13 cellular contexts compared by ENCODE assay signal in the genomic region with DNA sequence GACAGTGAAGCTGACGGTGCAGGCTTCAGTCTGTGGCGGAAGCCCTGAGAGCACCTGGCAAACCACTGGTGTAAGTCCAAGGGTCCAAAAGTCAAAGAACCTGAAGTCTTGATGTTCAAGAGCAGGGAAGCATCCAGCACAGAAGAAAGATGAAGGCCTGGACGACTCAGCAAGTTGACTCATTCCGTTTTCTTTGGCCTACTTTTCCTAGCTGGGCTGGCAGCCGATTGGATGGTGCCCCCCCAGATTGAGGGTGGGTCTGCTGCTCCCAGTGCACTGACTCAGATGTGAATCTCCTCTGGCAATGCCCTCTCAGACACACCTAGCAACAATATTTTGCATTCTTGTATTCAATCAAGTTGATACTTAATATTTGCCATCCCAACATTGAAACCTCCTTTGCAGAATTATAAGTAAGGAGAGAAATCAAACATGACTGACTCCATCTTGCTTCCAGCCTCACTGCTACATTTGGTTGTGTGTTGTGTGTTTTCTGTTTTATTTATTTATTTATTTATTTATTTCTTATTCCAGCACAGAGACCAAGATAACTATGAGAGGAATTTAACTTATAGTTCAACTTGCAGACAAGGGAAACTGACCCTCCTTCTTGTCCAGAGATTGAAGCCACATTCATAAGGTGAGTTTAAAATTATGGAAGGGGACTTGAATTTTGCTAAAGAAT. TPM values are rescaled to one million over a fixed set of nuclear protein-coding genes. Genes with fewer than 3 reads are reported as not detected.
DNase-seq lines count a peak whose midpoint lies in the region; TF ChIP-seq lines count a peak whose summit lies in the region.
"Had no signal": no experiment of that assay in that cellular context is flagged by ENCODE, and none has a peak within 500 bp of the region (broad histone marks: within the 10 kb centered on the region; RNA-seq: fewer than 3 reads in every experiment).

No MANE protein-coding gene starts in this region.

- POLR2A ChIA-PET in SK-N-SH (lab: Yijun Ruan, JAX) = no interaction called here

- H2AFZ ChIP-seq in SK-N-SH (ENCODE audit: low read depth) = 0 out of 2 replicates have a peak overlapping the region, but pooled peaks have one; percentile 43

- H3K4me2 ChIP-seq in SK-N-SH = peak overlapping the region; percentile 85
- H3K4me2 ChIP-seq: KMS-11 had no signal

- H3K9ac ChIP-seq in SK-N-SH = peak overlapping the region; percentile 78
- H3K9ac ChIP-seq: KMS-11 had no signal

- no peak for TF ChIP-seq EP300 in SK-N-SH (IDR thresholded peaks at IDR 0.05; ENCODE audit: borderline replicate concordance in 1 of 2, low read depth in 1 of 2, low read length in 1 of 2)

- peaks cover 0 to 7% of the 10 kb centered on the region in 2 experiments for H3K36me3 ChIP-seq in SK-N-SH (replicated peaks in 1 of 2; ENCODE audit: control insufficient read depth in 1 of 2, insufficient read depth in 2 of 2, low read length in 1 of 2)
- no peaks in the 10 kb centered on the region for H3K36me3 ChIP-seq in vagina

- TF ChIP-seq CTCF in SK-N-SH (IDR thresholded peaks at IDR 0.05) (no peak), fibroblast of the aortic adventitia (IDR thresholded peaks at IDR 0.05; ENCODE audit: insufficient read depth, low read length) (no peak), vagina (IDR thresholded peaks at IDR 0.05) (no peak)

- CTCF ChIA-PET in SK-N-SH (lab: Yijun Ruan, JAX) = interaction anchor here (1.2 kb wide), 1 partner anchor 8 kb away, joined by 4 read pairs; no protein-coding TSS in a partner anchor

- peaks cover 0 to 20% of the 10 kb centered on the region in 2 experiments; a peak in 2 of 4 replicates for H3K4me1 ChIP-seq in SK-N-SH (ENCODE audit: control insufficient read depth in 1 of 2, insufficient read depth in 2 of 2, low read depth in 1 of 2, low read length in 1 of 2)
- H3K4me1 ChIP-seq in vagina = no peaks in the 10 kb centered on the region

- H3K4me3 ChIP-seq in SK-N-SH (ENCODE audit: low read depth in 2 of 2, low read length in 1 of 2) (peak overlapping the region in 1 of 2 experiments; percentile 74; a peak in 2 of 4 replicates), fibroblast of the aortic adventitia (ENCODE audit: low read depth, low read length) (no peak overlapping the region), vagina (no peak overlapping the region)

- H3K27ac ChIP-seq in SK-N-SH (ENCODE audit: low read depth in 2 of 2, low read length in 1 of 2) = peak overlapping the region in 1 of 2 experiments; percentile 96; a peak in 2 of 4 replicates
- no peak overlapping the region for H3K27ac ChIP-seq in vagina
- H3K27ac ChIP-seq: KMS-11 had no signal

- TF ChIP-seq RAD21 in SK-N-SH (IDR thresholded peaks at IDR 0.05; ENCODE audit: low read length) = no peak

- intact Hi-C loops in vagina (cut with DNase I) = no loop called here

- H3K9me3 ChIP-seq in SK-N-SH = no peaks in the 10 kb centered on the region
- H3K9me3 ChIP-seq in vagina = no peaks in the 10 kb centered on the region

- TF ChIP-seq POLR2A in vagina (IDR thresholded peaks at IDR 0.05) = no peak

- no peaks in the 10 kb centered on the region for H3K9me2 ChIP-seq in SK-N-SH

- 31% methylated on average over 5 of the region's 5 CpGs for WGBS in SK-N-SH (ENCODE audit: low lambda C conversion rate)

- H3K27me3 ChIP-seq in SK-N-SH (ENCODE audit: insufficient read depth) (no peaks in the 10 kb centered on the region), vagina (no peaks in the 10 kb centered on the region)

- no peaks in the 10 kb centered on the region for H4K20me1 ChIP-seq in SK-N-SH (ENCODE audit: insufficient read depth)

- peak; percentile 20 for DNase-seq in HPDE6-E6E7 (ENCODE audit: extremely low spot score)
- no peak for DNase-seq in SK-N-SH
- DNase-seq in fibroblast of the aortic adventitia (ENCODE audit: low read depth) = peak; percentile 57
- peak; percentile 27 to 55 for DNase-seq in vagina (ENCODE audit: extremely low spot score in 2 of 2)
- no peak for DNase-seq in NCI-H524 treated with DMSO at 0.1 percent for 48 hours (lab: John Stamatoyannopoulos, UW)
- no peak for DNase-seq in GM19238 (ENCODE audit: insufficient read length, low spot score)
- no peak for DNase-seq in stimulated activated naive CD4-positive, alpha-beta T cell (lab: John Stamatoyannopoulos, UW)
- DNase-seq: amygdala; COR-L47; naive thymus-derived CD4-positive, alpha-beta T cell; NCI-H2029 had no signal

- H3F3A ChIP-seq in SK-N-SH (replicated peaks; ENCODE audit: insufficient read depth) = peaks cover 46% of the 10 kb centered on the region

- peaks cover 42% of the 10 kb centered on the region for H3K79me2 ChIP-seq in SK-N-SH (ENCODE audit: insufficient read depth)

TF ChIP-seq in SK-N-SH, 30 proteins besides CTCF, POLR2A, EP300 and RAD21 (continues in another document):
- TF ChIP-seq, protein P1, sequence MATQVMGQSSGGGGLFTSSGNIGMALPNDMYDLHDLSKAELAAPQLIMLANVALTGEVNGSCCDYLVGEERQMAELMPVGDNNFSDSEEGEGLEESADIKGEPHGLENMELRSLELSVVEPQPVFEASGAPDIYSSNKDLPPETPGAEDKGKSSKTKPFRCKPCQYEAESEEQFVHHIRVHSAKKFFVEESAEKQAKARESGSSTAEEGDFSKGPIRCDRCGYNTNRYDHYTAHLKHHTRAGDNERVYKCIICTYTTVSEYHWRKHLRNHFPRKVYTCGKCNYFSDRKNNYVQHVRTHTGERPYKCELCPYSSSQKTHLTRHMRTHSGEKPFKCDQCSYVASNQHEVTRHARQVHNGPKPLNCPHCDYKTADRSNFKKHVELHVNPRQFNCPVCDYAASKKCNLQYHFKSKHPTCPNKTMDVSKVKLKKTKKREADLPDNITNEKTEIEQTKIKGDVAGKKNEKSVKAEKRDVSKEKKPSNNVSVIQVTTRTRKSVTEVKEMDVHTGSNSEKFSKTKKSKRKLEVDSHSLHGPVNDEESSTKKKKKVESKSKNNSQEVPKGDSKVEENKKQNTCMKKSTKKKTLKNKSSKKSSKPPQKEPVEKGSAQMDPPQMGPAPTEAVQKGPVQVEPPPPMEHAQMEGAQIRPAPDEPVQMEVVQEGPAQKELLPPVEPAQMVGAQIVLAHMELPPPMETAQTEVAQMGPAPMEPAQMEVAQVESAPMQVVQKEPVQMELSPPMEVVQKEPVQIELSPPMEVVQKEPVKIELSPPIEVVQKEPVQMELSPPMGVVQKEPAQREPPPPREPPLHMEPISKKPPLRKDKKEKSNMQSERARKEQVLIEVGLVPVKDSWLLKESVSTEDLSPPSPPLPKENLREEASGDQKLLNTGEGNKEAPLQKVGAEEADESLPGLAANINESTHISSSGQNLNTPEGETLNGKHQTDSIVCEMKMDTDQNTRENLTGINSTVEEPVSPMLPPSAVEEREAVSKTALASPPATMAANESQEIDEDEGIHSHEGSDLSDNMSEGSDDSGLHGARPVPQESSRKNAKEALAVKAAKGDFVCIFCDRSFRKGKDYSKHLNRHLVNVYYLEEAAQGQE (IDR thresholded peaks at IDR 0.05; ENCODE audit: low read depth, low read length) = no peak
- TF ChIP-seq, protein P2, sequence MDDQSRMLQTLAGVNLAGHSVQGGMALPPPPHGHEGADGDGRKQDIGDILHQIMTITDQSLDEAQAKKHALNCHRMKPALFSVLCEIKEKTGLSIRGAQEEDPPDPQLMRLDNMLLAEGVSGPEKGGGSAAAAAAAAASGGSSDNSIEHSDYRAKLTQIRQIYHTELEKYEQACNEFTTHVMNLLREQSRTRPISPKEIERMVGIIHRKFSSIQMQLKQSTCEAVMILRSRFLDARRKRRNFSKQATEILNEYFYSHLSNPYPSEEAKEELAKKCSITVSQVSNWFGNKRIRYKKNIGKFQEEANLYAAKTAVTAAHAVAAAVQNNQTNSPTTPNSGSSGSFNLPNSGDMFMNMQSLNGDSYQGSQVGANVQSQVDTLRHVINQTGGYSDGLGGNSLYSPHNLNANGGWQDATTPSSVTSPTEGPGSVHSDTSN (IDR thresholded peaks at IDR 0.05) = no peak
- TF ChIP-seq MXI1 (IDR thresholded peaks at IDR 0.05; ENCODE audit: low read depth, low read length) = no peak
- peak; percentile 67 for TF ChIP-seq FOSL2 (IDR thresholded peaks at IDR 0.05; ENCODE audit: borderline replicate concordance, low read depth)
- TF ChIP-seq RXRA (IDR thresholded peaks at IDR 0.05; ENCODE audit: borderline replicate concordance, low read depth) = no peak
- no peak for TF ChIP-seq ELF1 (IDR thresholded peaks at IDR 0.05)
- no peak for TF ChIP-seq NRF1 (IDR thresholded peaks at IDR 0.05; ENCODE audit: low read depth, low read length)
- no peak for TF ChIP-seq TEAD4 (IDR thresholded peaks at IDR 0.05; ENCODE audit: borderline replicate concordance, insufficient read depth)
- no peak for TF ChIP-seq SIN3A (IDR thresholded peaks at IDR 0.05; ENCODE audit: borderline replicate concordance, low read depth, low read length)
- TF ChIP-seq, protein P3, sequence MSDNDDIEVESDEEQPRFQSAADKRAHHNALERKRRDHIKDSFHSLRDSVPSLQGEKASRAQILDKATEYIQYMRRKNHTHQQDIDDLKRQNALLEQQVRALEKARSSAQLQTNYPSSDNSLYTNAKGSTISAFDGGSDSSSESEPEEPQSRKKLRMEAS (IDR thresholded peaks at IDR 0.05; ENCODE audit: low read depth) = no peak
- TF ChIP-seq SMC3 (IDR thresholded peaks at IDR 0.05; ENCODE audit: low read depth, low read length) = no peak
- TF ChIP-seq RCOR1 (IDR thresholded peaks at IDR 0.05; ENCODE audit: low read length) = no peak
- TF ChIP-seq RFX5 (IDR thresholded peaks at IDR 0.05; ENCODE audit: low read length) = no peak

RNA-seq across cellular contexts. Expression of a gene that starts 32.8 kb away (rescaled TPM):
- 0.21 and 0.23 TPM in 2 replicates for polyA plus RNA-seq in SK-N-SH (2012; rRNA removed)
- 0.05 and 0.06 TPM in 2 replicates for polyA plus RNA-seq in SK-N-SH (2012; cell fraction: cytosol; rRNA removed)
- polyA plus RNA-seq in SK-N-SH (2012; cell fraction: nucleus; rRNA removed) = 0.11 and 0.18 TPM in 2 replicates
- total RNA-seq in fibroblast of the aortic adventitia (ENCODE audit: low replicate concordance) (0.09 TPM in 1 of 2 replicates, not detected in the other), vagina (not detected)
- total RNA-seq: subcutaneous adipose tissue had no signal
- polyA plus RNA-seq: naive thymus-derived CD4-positive, alpha-beta T cell had no signal

RNA-seq across cellular contexts. Expression of a gene that starts 48.7 kb away (rescaled TPM):
- not detected in 2 replicates for polyA plus RNA-seq in SK-N-SH (2012; rRNA removed)
- polyA plus RNA-seq in SK-N-SH (2012; cell fraction: cytosol; rRNA removed) = not detected in 2 replicates
- 0.10 TPM in 1 of 2 replicates, not detected in the other for polyA plus RNA-seq in SK-N-SH (2012; cell fraction: nucleus; rRNA removed)
- total RNA-seq in fibroblast of the aortic adventitia (ENCODE audit: low replicate concordance) (not detected in 2 replicates), vagina (7.9 TPM)
- total RNA-seq: naive thymus-derived CD4-positive, alpha-beta T cell; subcutaneous adipose tissue had no signal
- polyA plus RNA-seq: naive thymus-derived CD4-positive, alpha-beta T cell had no signal

RNA-seq across cellular contexts. Expression of a gene that starts 56.4 kb away (rescaled TPM):
- not detected in 2 replicates for polyA plus RNA-seq in SK-N-SH (2012; rRNA removed)
- not detected in 2 replicates for polyA plus RNA-seq in SK-N-SH (2012; cell fraction: cytosol; rRNA removed)
- polyA plus RNA-seq in SK-N-SH (2012; cell fraction: nucleus; rRNA removed) = not detected in 2 replicates
- total RNA-seq in fibroblast of the aortic adventitia (ENCODE audit: low replicate concordance) = not detected in 2 replicates
- not detected for total RNA-seq in vagina
- total RNA-seq: naive thymus-derived CD4-positive, alpha-beta T cell; subcutaneous adipose tissue had no signal
- polyA plus RNA-seq: naive thymus-derived CD4-positive, alpha-beta T cell had no signal

Comparison
In these comparisons a context has a peak if more than half of its experiments do, and no peak if none do; other contexts are left out.
1. DNase-seq: peak in HPDE6-E6E7 (single experiment), fibroblast of the aortic adventitia (single experiment) and vagina (2 of 2); none in SK-N-SH (single experiment), NCI-H524 treated with DMSO at 0.1 percent for 48 hours (single experiment), GM19238 (single experiment) and stimulated activated naive CD4-positive, alpha-beta T cell (0 of 6).